Comparison of ENCODE assay signal across 17 cellular contexts in genomic region chr4:37909690-37910486, GRCh38. TPM values are rescaled to one million over a fixed set of nuclear protein-coding genes. Genes with fewer than 3 reads are reported as not detected.
DNase-seq lines count a peak whose midpoint lies in the region; ATAC-seq, FAIRE-seq and TF ChIP-seq lines count a peak whose summit lies in the region.
"Had no signal": no experiment of that assay in that cellular context is flagged by ENCODE, and none has a peak within 500 bp of the region (broad histone marks: within the 10 kb centered on the region; RNA-seq: fewer than 3 reads in every experiment).

No MANE protein-coding gene starts in this region.

- H3K18ac ChIP-seq in mesenchymal stem cell (ENCODE audit: low read depth in 1 of 2, low read length in 2 of 2) = no peak overlapping the region

- H2AFZ ChIP-seq in mesenchymal stem cell (ENCODE audit: low read depth, low read length) = no peak overlapping the region

- DNase-seq in RCC 7860 (ENCODE audit: low spot score) (no peak), left kidney (ENCODE audit: low read depth, low spot score) (peak; percentile 44), tibial artery (no peak), mesenchymal stem cell (no peak), inferior parietal cortex (ENCODE audit: extremely low spot score) (no peak)
- DNase-seq: activated CD4-positive, alpha-beta memory T cell treated with anti-CD3 and anti-CD28 coated beads for 36 hours; activated CD4-positive, CD25-positive, alpha-beta regulatory T cell; left colon; naive thymus-derived CD4-positive, alpha-beta T cell; NCI-H1105 treated with DMSO at 0.1 percent for 48 hours; NCI-H2029 treated with DMSO at 0.1 percent for 48 hours; NCI-H226; stimulated activated naive CD8-positive, alpha-beta T cell treated with anti-CD3 and anti-CD28 coated beads, Interleukin-15, Interleukin-2, amounts not matched to agents 100 U/mL and 50 U/mL, for 24 hours; T-helper 9 cell had no signal

- H3K4me1 ChIP-seq in tibial artery (peaks cover 0 to 71% (median 19%) of the 10 kb centered on the region in 4 donors), mesenchymal stem cell (ENCODE audit: control insufficient read depth, insufficient read depth, low read depth, low read length) (no peaks in the 10 kb centered on the region)
- H3K4me1 ChIP-seq: breast epithelium had no signal

- no peak overlapping the region for H2BK5ac ChIP-seq in mesenchymal stem cell (ENCODE audit: low read depth, low read length, poor library complexity, severe bottlenecking)

- no peak overlapping the region for H2BK12ac ChIP-seq in mesenchymal stem cell (ENCODE audit: low read length in 2 of 2)

- no peak overlapping the region for H4K91ac ChIP-seq in mesenchymal stem cell (ENCODE audit: low read length)

- no peak overlapping the region for H3K4me2 ChIP-seq in mesenchymal stem cell (ENCODE audit: low read length, poor library complexity, severe bottlenecking)

- H3K27me3 ChIP-seq in tibial artery (no peaks in the 10 kb centered on the region), mesenchymal stem cell (ENCODE audit: control insufficient read depth in 1 of 2, insufficient read depth in 1 of 2, low read length in 2 of 2) (peaks cover 16 to 18% of the 10 kb centered on the region in 2 experiments)
- H3K27me3 ChIP-seq: breast epithelium had no signal

- H2AK5ac ChIP-seq in mesenchymal stem cell (ENCODE audit: low read length, severe bottlenecking) = no peak overlapping the region

- no peaks in the 10 kb centered on the region for H3K36me3 ChIP-seq in tibial artery
- no peaks in the 10 kb centered on the region for H3K36me3 ChIP-seq in mesenchymal stem cell (ENCODE audit: control insufficient read depth in 1 of 2, insufficient read depth in 2 of 2, low read depth in 1 of 2, low read length in 2 of 2)
- H3K36me3 ChIP-seq: breast epithelium had no signal

- no peak overlapping the region for H4K8ac ChIP-seq in mesenchymal stem cell (ENCODE audit: low read length)

- H2BK15ac ChIP-seq in mesenchymal stem cell (ENCODE audit: low read depth, poor library complexity, severe bottlenecking) = no peak overlapping the region

- H3K9ac ChIP-seq in mesenchymal stem cell (ENCODE audit: low read length) = no peak overlapping the region

- H3K9me3 ChIP-seq in tibial artery (no peaks in the 10 kb centered on the region), mesenchymal stem cell (ENCODE audit: control insufficient read depth, low read length) (no peaks in the 10 kb centered on the region)
- H3K9me3 ChIP-seq: breast epithelium had no signal

- peak overlapping the region; percentile 71 to 76 for H3K27ac ChIP-seq in tibial artery
- no peak overlapping the region for H3K27ac ChIP-seq in mesenchymal stem cell (ENCODE audit: low read length, poor library complexity, severe bottlenecking)

- H3K4me3 ChIP-seq in tibial artery = peak overlapping the region in 1 of 2 donors; percentile 45
- H3K4me3 ChIP-seq in mesenchymal stem cell (ENCODE audit: insufficient read depth in 1 of 2, low read depth in 1 of 2, low read length in 2 of 2) = no peak overlapping the region

- intact Hi-C loops in tibial artery (cut with DNase I; ENCODE audit: low total_unique reads) = no loop called here

- no peaks in the 10 kb centered on the region for H3K79me1 ChIP-seq in mesenchymal stem cell (replicated peaks; ENCODE audit: low read length, poor library complexity, severe bottlenecking)

- FAIRE-seq in RCC 7860 (lab: Jason Lieb, UNC) (peak; percentile 14), endometrium (lab: Jason Lieb, UNC) (peak; percentile 68)

- no peak overlapping the region for H2BK120ac ChIP-seq in mesenchymal stem cell (ENCODE audit: low read depth, low read length)

- 98% methylated on average over 3 of the region's 4 CpGs for WGBS in mesenchymal stem cell

- no peak for TF ChIP-seq CTCF in tibial artery (IDR thresholded peaks at IDR 0.05)

- H3K4ac ChIP-seq in mesenchymal stem cell (ENCODE audit: low read depth in 1 of 2, low read length in 2 of 2) = no peak overlapping the region

- no peak for ATAC-seq in HG02884 (IDR thresholded peaks at IDR 0.05; ENCODE audit: unreplicated experiment)
- ATAC-seq: left colon; naive thymus-derived CD4-positive, alpha-beta T cell; stimulated activated naive CD8-positive, alpha-beta T cell treated with anti-CD3 and anti-CD28 coated beads, Interleukin-15, Interleukin-2, amounts not matched to agents 100 U/mL and 50 U/mL, for 24 hours had no signal

- no peak overlapping the region for H3K23ac ChIP-seq in mesenchymal stem cell (ENCODE audit: low read length in 2 of 2)

- no peak overlapping the region for H3K14ac ChIP-seq in mesenchymal stem cell (ENCODE audit: low read length in 2 of 2)

RNA-seq across cellular contexts. Expression of gene TBC1D1, which starts 19.0 kb away (rescaled TPM):
- 48.0 TPM for polyA plus RNA-seq in mesenchymal stem cell (2013, experiment 1 of 2)
- polyA plus RNA-seq in mesenchymal stem cell (2013, experiment 2 of 2) = 48.1 TPM

RNA-seq across cellular contexts. Expression of gene PTTG2, which starts 50.3 kb away (rescaled TPM):
- polyA plus RNA-seq in mesenchymal stem cell (2013, experiment 1 of 2) = not detected
- not detected for polyA plus RNA-seq in mesenchymal stem cell (2013, experiment 2 of 2)
